Comparison of ENCODE assay signal across 28 cellular contexts in genomic region chr10:61355211-61355610, GRCh38.
"Had no signal": no experiment of that assay in that cellular context is flagged by ENCODE, and none has a peak within 500 bp of the region (broad histone marks: within the 10 kb centered on the region; RNA-seq: fewer than 3 reads in every experiment).

No MANE protein-coding gene starts in this region.

- H3K27me3 ChIP-seq: adrenal gland, ascending aorta, body of pancreas, brain microvascular endothelial cell, breast epithelium, cardiac muscle cell had no signal

- H3K36me3 ChIP-seq: adrenal gland, ascending aorta, brain microvascular endothelial cell, breast epithelium, cardiac muscle cell had no signal

- H3K4me3 ChIP-seq: adrenal gland, ascending aorta, body of pancreas, breast epithelium, cardiac muscle cell had no signal

- H3K9me3 ChIP-seq: adrenal gland, ascending aorta, body of pancreas, breast epithelium had no signal

- DNase-seq: activated effector memory CD4-positive, alpha-beta T cell treated with anti-CD3 and anti-CD28 coated beads, Interleukin-2, amount 50 U/mL, for 16 hours; activated effector memory CD4-positive, alpha-beta T cell treated with Interleukin-2 at 50 U/mL for 16 hours; activated gamma-delta T cell; activated gamma-delta T cell treated with Interleukin-2 at 50 U/mL for 16 hours; activated naive CD4-positive, alpha-beta T cell; activated naive CD4-positive, alpha-beta T cell treated with anti-CD3 and anti-CD28 coated beads for 36 hours; activated naive CD4-positive, alpha-beta T cell treated with anti-CD3 and anti-CD28 coated beads, Interleukin-2, amount 10 ng/mL, durations not matched to agents 7 days and 5 days; activated naive CD4-positive, alpha-beta T cell treated with anti-CD3 and anti-CD28 coated beads, Interleukin-2, amount 50 U/mL, for 16 hours; activated naive CD4-positive, alpha-beta T cell treated with Interleukin-2 at 50 U/mL for 16 hours; activated naive CD8-positive, alpha-beta T cell treated with anti-CD3 and anti-CD28 coated beads for 36 hours; activated naive CD8-positive, alpha-beta T cell treated with anti-CD3 and anti-CD28 coated beads, Interleukin-2, amount 10 ng/mL, durations not matched to agents 7 days and 5 days; activated naive CD8-positive, alpha-beta T cell treated with anti-CD3 and anti-CD28 coated beads, Interleukin-2, amount 50 U/mL, for 24 hours; activated T-cell treated with anti-CD3 and anti-CD28 coated beads, Interleukin-2, amount 50 U/mL, for 24 hours; activated T-cell treated with anti-CD3 and anti-CD28 coated beads, Interleukin-2, amount 50 U/mL, for 4 hours; activated T-cell treated with anti-CD3 and anti-CD28 coated beads, Interleukin-2, amount 50 U/mL, for 48 hours; activated T-cell treated with anti-CD3 and anti-CD28 coated beads, Interleukin-2, amount 50 U/mL, for 72 hours; adrenal gland; amniotic stem cell; amygdala; anterior cingulate cortex; aorta; body of pancreas; brain microvascular endothelial cell; central memory CD4-positive, alpha-beta T cell; cerebellar nuclear complex had no signal

- H3K4me1 ChIP-seq: ascending aorta, breast epithelium had no signal

- H3K27ac ChIP-seq: adrenal gland, ascending aorta, body of pancreas, brain microvascular endothelial cell, breast epithelium, cardiac muscle cell had no signal
